In genomic region chr10:131187274-131187673, GRCh38 we compare ENCODE assay signal across 17 cellular contexts.
DNase-seq lines count a peak whose midpoint lies in the region; ATAC-seq, FAIRE-seq and TF ChIP-seq lines count a peak whose summit lies in the region.
"Had no signal": no experiment of that assay in that cellular context is flagged by ENCODE, and none has a peak within 500 bp of the region (broad histone marks: within the 10 kb centered on the region; RNA-seq: fewer than 3 reads in every experiment).

No MANE protein-coding gene starts in this region.

- no peaks in the 10 kb centered on the region for H3K9me3 Mint-ChIP-seq in type B pancreatic cell

- H3K27me3 ChIP-seq in BLaER1, result no peaks in the 10 kb centered on the region
- H3K27me3 ChIP-seq in pancreas, result no peaks in the 10 kb centered on the region

- H3K4me2 ChIP-seq in BLaER1, result peak overlapping the region; percentile 29

- WGBS in pancreas, 2 donors, result 84 to 85% methylated on average over 7 of the region's 7 CpGs

- H3K4me3 Mint-ChIP-seq in type B pancreatic cell, result no peak overlapping the region
- H3K4me3 Mint-ChIP-seq: B cell; CD8-positive, alpha-beta T cell had no signal

- peaks cover 19% of the 10 kb centered on the region for H3K9me3 ChIP-seq in BLaER1
- no peaks in the 10 kb centered on the region for H3K9me3 ChIP-seq in pancreas

- H3K27ac ChIP-seq in BLaER1 (no peak overlapping the region), coronary artery (no peak overlapping the region), pancreas (no peak overlapping the region)

- H3K36me3 Mint-ChIP-seq in type B pancreatic cell, result no peaks in the 10 kb centered on the region
- H3K36me3 Mint-ChIP-seq: CD14-positive monocyte; CD8-positive, alpha-beta T cell had no signal

- no peaks in the 10 kb centered on the region for H4K20me1 ChIP-seq in BLaER1

- H3K4me3 ChIP-seq in BLaER1, result no peak overlapping the region
- H3K4me3 ChIP-seq in coronary artery, result no peak overlapping the region
- no peak overlapping the region for H3K4me3 ChIP-seq in pancreas

- H3K4me1 ChIP-seq in BLaER1 (peaks cover 43% of the 10 kb centered on the region), pancreas (no peaks in the 10 kb centered on the region)

- intact Hi-C loops in pancreas (cut with DNase I), result no loop called here

- DNase-seq in coronary artery (ENCODE audit: low spot score) (peak; percentile 43), mesenteric fat pad (ENCODE audit: low spot score) (peak; percentile 41), type B pancreatic cell (ENCODE audit: extremely low spot score, unreplicated experiment) (peak; percentile 57), NCI-H1105 (lab: John Stamatoyannopoulos, UW) (no peak), HUDEP-2 (lab: John Stamatoyannopoulos, UW; ENCODE audit: unreplicated experiment in 76 of 76) (no peak), pancreas (no peak)
- DNase-seq: COR-L47, DND-41, GDM1, HCEC 1CT had no signal

- no peak overlapping the region for H3K9ac ChIP-seq in BLaER1

- no peaks in the 10 kb centered on the region for H3K4me1 Mint-ChIP-seq in type B pancreatic cell (ENCODE audit: unreplicated experiment)
- H3K4me1 Mint-ChIP-seq: B cell, CD14-positive monocyte had no signal

- no peak for ATAC-seq in pancreas
- ATAC-seq: CD8-positive, alpha-beta T cell had no signal

- no peaks in the 10 kb centered on the region for H3K27me3 Mint-ChIP-seq in type B pancreatic cell
- H3K27me3 Mint-ChIP-seq: B cell had no signal

- no peak for FAIRE-seq in pancreas (lab: Jason Lieb, UNC)
- FAIRE-seq: A204.1, D721Med, HTR-8/SVneo had no signal

- TF ChIP-seq CTCF in coronary artery (IDR thresholded peaks at IDR 0.05) (no peak), type B pancreatic cell (conservative IDR thresholded peaks at IDR 0.05) (no peak), pancreas (IDR thresholded peaks at IDR 0.05) (no peak)

- peaks cover 28% of the 10 kb centered on the region for H3K36me3 ChIP-seq in BLaER1
- no peaks in the 10 kb centered on the region for H3K36me3 ChIP-seq in pancreas

- no peak overlapping the region for H3K27ac Mint-ChIP-seq in type B pancreatic cell
- H3K27ac Mint-ChIP-seq: B cell; CD14-positive monocyte; CD8-positive, alpha-beta T cell had no signal

Comparison
In these comparisons a context has a peak if more than half of its experiments do, and no peak if none do; other contexts are left out.
1. DNase-seq: peak in coronary artery (single experiment), mesenteric fat pad (single experiment) and type B pancreatic cell (single experiment); none in NCI-H1105 (single experiment), HUDEP-2 (0 of 76) and pancreas (0 of 6).